23 cellular contexts compared by ENCODE assay signal in the genomic region with DNA sequence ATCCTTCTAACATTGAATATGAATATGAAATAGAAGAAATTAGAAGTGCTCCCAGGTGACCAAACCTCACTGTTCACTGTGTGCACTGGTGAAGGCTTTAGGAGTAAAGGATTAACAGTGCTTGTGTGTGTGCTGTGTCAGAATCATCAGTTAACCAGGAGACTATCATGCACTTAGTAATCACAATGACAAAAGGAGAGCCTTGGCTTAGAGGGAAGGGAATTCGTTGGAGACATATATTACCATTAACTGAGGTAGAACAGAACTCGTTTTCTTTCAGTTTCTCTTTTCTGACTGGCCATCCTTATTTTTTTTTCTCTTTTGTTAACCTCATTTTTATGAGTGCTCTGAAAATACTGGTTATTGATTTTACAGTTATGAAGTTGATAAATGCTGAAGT.
"Had no signal": no experiment of that assay in that cellular context is flagged by ENCODE, and none has a peak within 500 bp of the region (broad histone marks: within the 10 kb centered on the region; RNA-seq: fewer than 3 reads in every experiment).

No MANE protein-coding gene starts in this region.

- H3K9me3 ChIP-seq: esophagus squamous epithelium, gastrocnemius medialis, upper lobe of left lung had no signal

- H2AFZ ChIP-seq: parathyroid adenoma had no signal

- H3K4me3 ChIP-seq: coronary artery, esophagus squamous epithelium, gastrocnemius medialis, upper lobe of left lung had no signal

- H3K9ac ChIP-seq: parathyroid adenoma had no signal

- H3K36me3 Mint-ChIP-seq: activated naive CD4-positive, alpha-beta T cell treated with anti-CD3 and anti-CD28 coated beads, Interleukin-2, amount 10 ng/mL, durations not matched to agents 7 days and 5 days; memory B cell had no signal

- ATAC-seq: activated CD4-positive, CD25-positive, alpha-beta regulatory T cell treated with anti-CD3 and anti-CD28 coated beads, Interleukin-2, amount 50 U/mL, for 24 hours; activated T-cell treated with anti-CD3 and anti-CD28 coated beads, Interleukin-2, amount 50 U/mL, for 72 hours; gastrocnemius medialis; left cardiac atrium; right cardiac atrium had no signal

- H3K4me3 Mint-ChIP-seq: activated CD4-positive, alpha-beta memory T cell treated with anti-CD3 and anti-CD28 coated beads, Interleukin-2, amount 10 ng/mL, durations not matched to agents 7 days and 5 days; activated CD4-positive, alpha-beta T cell treated with anti-CD3 and anti-CD28 coated beads, Interleukin-2, amount 10 ng/mL, durations not matched to agents 24 days and 14 days; activated naive CD4-positive, alpha-beta T cell treated with anti-CD3 and anti-CD28 coated beads, Interleukin-2, amount 10 ng/mL, durations not matched to agents 7 days and 5 days; activated T-cell treated with anti-CD3 and anti-CD28 coated beads, Interleukin-2, amount 50 U/mL, for 72 hours; memory B cell; nephron had no signal

- DNase-seq: activated CD4-positive, alpha-beta memory T cell treated with anti-CD3 and anti-CD28 coated beads, Interleukin-2, amount 10 ng/mL, durations not matched to agents 7 days and 5 days; activated CD4-positive, alpha-beta T cell treated with anti-CD3 and anti-CD28 coated beads, Interleukin-2, amount 10 ng/mL, durations not matched to agents 24 days and 14 days; activated effector memory CD4-positive, alpha-beta T cell treated with Interleukin-2 at 50 U/mL for 16 hours; activated naive CD4-positive, alpha-beta T cell treated with anti-CD3 and anti-CD28 coated beads, Interleukin-2, amount 10 ng/mL, durations not matched to agents 7 days and 5 days; activated T-cell treated with anti-CD3 and anti-CD28 coated beads, Interleukin-2, amount 50 U/mL, for 72 hours; amygdala; cerebellar nuclear complex; esophagus squamous epithelium; gastrocnemius medialis; hypothalamus; islet precursor cell; left cardiac atrium; nucleus accumbens; right cardiac atrium; stimulated activated CD4-positive, alpha-beta T cell treated with anti-CD3 and anti-CD28 coated beads, Interleukin-4, amount 100 ng/mL, for 24 hours; stimulated activated naive CD4-positive, alpha-beta T cell treated with Interleukin-2 at 50 U/mL for 16 hours; upper lobe of left lung had no signal

- H3K4me1 ChIP-seq: esophagus squamous epithelium, gastrocnemius medialis, parathyroid adenoma, upper lobe of left lung had no signal

- H3K27ac Mint-ChIP-seq: activated CD4-positive, alpha-beta memory T cell treated with anti-CD3 and anti-CD28 coated beads, Interleukin-2, amount 10 ng/mL, durations not matched to agents 7 days and 5 days; activated CD4-positive, alpha-beta T cell treated with anti-CD3 and anti-CD28 coated beads, Interleukin-2, amount 10 ng/mL, durations not matched to agents 24 days and 14 days; activated naive CD4-positive, alpha-beta T cell treated with anti-CD3 and anti-CD28 coated beads, Interleukin-2, amount 10 ng/mL, durations not matched to agents 7 days and 5 days; activated T-cell treated with anti-CD3 and anti-CD28 coated beads, Interleukin-2, amount 50 U/mL, for 72 hours; memory B cell; nephron had no signal

- H3K27me3 ChIP-seq: esophagus squamous epithelium, gastrocnemius medialis, upper lobe of left lung had no signal

- H3K27me3 Mint-ChIP-seq: activated CD4-positive, alpha-beta memory T cell treated with anti-CD3 and anti-CD28 coated beads, Interleukin-2, amount 10 ng/mL, durations not matched to agents 7 days and 5 days; activated CD4-positive, alpha-beta T cell treated with anti-CD3 and anti-CD28 coated beads, Interleukin-2, amount 10 ng/mL, durations not matched to agents 24 days and 14 days; activated naive CD4-positive, alpha-beta T cell treated with anti-CD3 and anti-CD28 coated beads, Interleukin-2, amount 10 ng/mL, durations not matched to agents 7 days and 5 days; memory B cell had no signal

- H3K4me1 Mint-ChIP-seq: activated CD4-positive, alpha-beta memory T cell treated with anti-CD3 and anti-CD28 coated beads, Interleukin-2, amount 10 ng/mL, durations not matched to agents 7 days and 5 days; activated CD4-positive, alpha-beta T cell treated with anti-CD3 and anti-CD28 coated beads, Interleukin-2, amount 10 ng/mL, durations not matched to agents 24 days and 14 days; activated naive CD4-positive, alpha-beta T cell treated with anti-CD3 and anti-CD28 coated beads, Interleukin-2, amount 10 ng/mL, durations not matched to agents 7 days and 5 days; memory B cell; nephron had no signal

- H3K9me3 Mint-ChIP-seq: activated CD4-positive, alpha-beta memory T cell treated with anti-CD3 and anti-CD28 coated beads, Interleukin-2, amount 10 ng/mL, durations not matched to agents 7 days and 5 days; activated CD4-positive, alpha-beta T cell treated with anti-CD3 and anti-CD28 coated beads, Interleukin-2, amount 10 ng/mL, durations not matched to agents 24 days and 14 days; activated naive CD4-positive, alpha-beta T cell treated with anti-CD3 and anti-CD28 coated beads, Interleukin-2, amount 10 ng/mL, durations not matched to agents 7 days and 5 days; activated T-cell treated with anti-CD3 and anti-CD28 coated beads, Interleukin-2, amount 50 U/mL, for 72 hours; memory B cell had no signal

- H3K36me3 ChIP-seq: esophagus squamous epithelium, gastrocnemius medialis, upper lobe of left lung had no signal

- H3K27ac ChIP-seq: coronary artery, esophagus squamous epithelium, gastrocnemius medialis, parathyroid adenoma, upper lobe of left lung had no signal

- H3K79me2 ChIP-seq: parathyroid adenoma had no signal

- FAIRE-seq: bronchial epithelial cell had no signal
